In the genomic region with DNA sequence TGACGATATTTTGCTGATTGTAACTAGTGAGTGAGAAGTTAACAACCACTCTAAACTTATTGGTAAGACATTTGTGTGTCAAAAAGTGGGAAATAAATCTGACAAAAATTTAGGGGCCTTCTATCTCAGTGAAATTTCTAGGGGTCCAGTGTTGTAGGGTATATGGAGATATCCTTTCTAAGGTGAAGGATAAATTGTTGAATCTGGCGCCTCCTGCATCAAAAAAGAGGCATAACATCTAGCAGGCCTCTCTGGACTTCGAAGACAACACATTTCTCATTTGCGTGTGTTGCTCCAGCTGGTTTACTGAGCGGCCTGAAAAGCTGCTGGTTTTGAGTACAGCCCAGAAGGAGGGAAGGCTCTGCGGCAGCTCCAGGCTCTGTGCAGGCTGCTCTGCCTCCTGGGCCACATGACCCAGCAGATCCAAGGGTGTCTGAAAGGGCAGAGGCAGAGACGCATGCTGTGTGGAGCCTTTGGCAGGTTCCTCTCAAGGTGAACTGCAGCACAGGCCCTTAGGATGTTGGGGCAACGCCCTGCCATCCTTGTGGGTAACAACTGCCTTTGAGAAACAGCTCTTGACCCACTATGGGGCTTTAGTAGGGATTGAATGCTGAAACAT, we compare ENCODE assay signal across 13 cellular contexts.
DNase-seq lines count a peak whose midpoint lies in the region; ATAC-seq and TF ChIP-seq lines count a peak whose summit lies in the region.
"Had no signal": no experiment of that assay in that cellular context is flagged by ENCODE, and none has a peak within 500 bp of the region (broad histone marks: within the 10 kb centered on the region; RNA-seq: fewer than 3 reads in every experiment).

No MANE protein-coding gene starts in this region.

- peaks cover 3% of the 10 kb centered on the region for H3K36me3 Mint-ChIP-seq in activated CD4-positive, alpha-beta memory T cell treated with anti-CD3 and anti-CD28 coated beads, Interleukin-2, amount 10 ng/mL, durations not matched to agents 7 days and 5 days (ENCODE audit: low read depth)

- POLR2A ChIA-PET in A673 (lab: Charles Lee; ENCODE audit: low non-redundant PET) (no interaction called here), OCI-LY7 (lab: Charles Lee) (interaction anchor here (0.6 kb wide), 1 partner anchor 176 kb away, joined by 4 read pairs; no protein-coding TSS in a partner anchor)
- POLR2A ChIA-PET in activated CD4-positive, alpha-beta memory T cell treated with anti-CD3 and anti-CD28 coated beads, Interleukin-2, amount 10 ng/mL, durations not matched to agents 7 days and 5 days (lab: Charles Lee) = no interaction called here

- H3K4me2 ChIP-seq in OCI-LY7 (ENCODE audit: low read length) = no peak overlapping the region

- DNase-seq in A673 (ENCODE audit: low spot score) = peak; percentile 11
- peak; percentile 6 for DNase-seq in GM12865 (ENCODE audit: low read depth)
- DNase-seq in OCI-LY7 (ENCODE audit: low spot score) = no peak
- DNase-seq in erythroblast (lab: John Stamatoyannopoulos, UW) = peak; percentile 23 to 24
- no peak for DNase-seq in stimulated activated CD4-positive, alpha-beta T cell treated with anti-CD3 and anti-CD28 coated beads, Interleukin-2, amount 100 ng/mL, for 48 hours
- no peak for DNase-seq in activated CD4-positive, alpha-beta memory T cell treated with anti-CD3 and anti-CD28 coated beads, Interleukin-2, amount 10 ng/mL, durations not matched to agents 7 days and 5 days
- DNase-seq: activated T-cell treated with anti-CD3 and anti-CD28 coated beads, Interleukin-2, amount 50 U/mL, for 24 hours; CD8-positive, alpha-beta memory T cell; NCI-H1436 had no signal

- H3K4me1 ChIP-seq in A673 (ENCODE audit: insufficient read depth, low read length, poor library complexity, severe bottlenecking) = no peaks in the 10 kb centered on the region
- no peaks in the 10 kb centered on the region for H3K4me1 ChIP-seq in OCI-LY7 (ENCODE audit: insufficient read depth, low read length, poor library complexity, severe bottlenecking)

- CTCF ChIA-PET in A673 (lab: Charles Lee) (no interaction called here), OCI-LY7 (lab: Charles Lee; ENCODE audit: unreplicated experiment) (no interaction called here)
- CTCF ChIA-PET in activated CD4-positive, alpha-beta memory T cell treated with anti-CD3 and anti-CD28 coated beads, Interleukin-2, amount 10 ng/mL, durations not matched to agents 7 days and 5 days (lab: Charles Lee) = interaction anchor here (1.3 to 1.7 kb wide), 2 partner anchors 12 to 355 kb away, joined by 3 to 4 read pairs; no protein-coding TSS in a partner anchor

- BruUV-seq in A673 (replicated peaks; lab: Mats Ljungman, UMichigan) (no TSS peak), OCI-LY7 (replicated peaks; lab: Mats Ljungman, UMichigan) (no TSS peak)

- H3K4me3 Mint-ChIP-seq in activated CD4-positive, alpha-beta memory T cell treated with anti-CD3 and anti-CD28 coated beads, Interleukin-2, amount 10 ng/mL, durations not matched to agents 7 days and 5 days = no peak overlapping the region
- H3K4me3 Mint-ChIP-seq: activated T-cell treated with anti-CD3 and anti-CD28 coated beads, Interleukin-2, amount 50 U/mL, for 24 hours; CD8-positive, alpha-beta memory T cell had no signal

- no peaks in the 10 kb centered on the region for H3K9me3 Mint-ChIP-seq in activated CD4-positive, alpha-beta memory T cell treated with anti-CD3 and anti-CD28 coated beads, Interleukin-2, amount 10 ng/mL, durations not matched to agents 7 days and 5 days
- H3K9me3 Mint-ChIP-seq: activated T-cell treated with anti-CD3 and anti-CD28 coated beads, Interleukin-2, amount 50 U/mL, for 24 hours; CD8-positive, alpha-beta memory T cell had no signal

- TF ChIP-seq CTCF in A673 (conservative IDR thresholded peaks at IDR 0.05; ENCODE audit: low read depth, low read length) (peak; percentile 55), GM12865 (IDR thresholded peaks at IDR 0.05; ENCODE audit: insufficient read depth, low read depth, low read length, missing control alignments) (peak; percentile 31), OCI-LY7 (conservative IDR thresholded peaks at IDR 0.05; ENCODE audit: low read length) (peak; percentile 75)

- no peaks in the 10 kb centered on the region for H3K27me3 Mint-ChIP-seq in activated CD4-positive, alpha-beta memory T cell treated with anti-CD3 and anti-CD28 coated beads, Interleukin-2, amount 10 ng/mL, durations not matched to agents 7 days and 5 days
- H3K27me3 Mint-ChIP-seq: activated T-cell treated with anti-CD3 and anti-CD28 coated beads, Interleukin-2, amount 50 U/mL, for 24 hours; CD8-positive, alpha-beta memory T cell had no signal

- H3K4me3 ChIP-seq in A673 (ENCODE audit: low read depth, low read length, poor library complexity, severe bottlenecking) = no peak overlapping the region
- H3K4me3 ChIP-seq in GM12865 (ENCODE audit: low read depth, low read length) = no peak overlapping the region
- H3K4me3 ChIP-seq in OCI-LY7 (ENCODE audit: low read depth, low read length, poor library complexity, severe bottlenecking) = no peak overlapping the region

- H3K27me3 ChIP-seq in A673 (replicated peaks; ENCODE audit: insufficient read depth, low read depth, low read length, poor library complexity) = no peaks in the 10 kb centered on the region

- no peak overlapping the region for H3K27ac ChIP-seq in A673 (ENCODE audit: low read depth, low read length, poor library complexity, severe bottlenecking)
- no peak overlapping the region for H3K27ac ChIP-seq in OCI-LY7 (ENCODE audit: low read depth, low read length, poor library complexity, severe bottlenecking)
- H3K27ac ChIP-seq: epithelial cell of prostate, HL-60 had no signal

- H3K9me3 ChIP-seq in A673 (ENCODE audit: low read depth, low read length, poor library complexity, severe bottlenecking) (no peaks in the 10 kb centered on the region), OCI-LY7 (ENCODE audit: low read length) (no peaks in the 10 kb centered on the region)

- H3K4me1 Mint-ChIP-seq in activated CD4-positive, alpha-beta memory T cell treated with anti-CD3 and anti-CD28 coated beads, Interleukin-2, amount 10 ng/mL, durations not matched to agents 7 days and 5 days = no peaks in the 10 kb centered on the region
- H3K4me1 Mint-ChIP-seq: CD8-positive, alpha-beta memory T cell had no signal

- no peaks in the 10 kb centered on the region for H3K79me2 ChIP-seq in OCI-LY7 (ENCODE audit: insufficient read depth, low read depth, low read length)

- H3K36me3 ChIP-seq in A673 (ENCODE audit: insufficient read depth, low read length, poor library complexity, severe bottlenecking) (no peaks in the 10 kb centered on the region), OCI-LY7 (ENCODE audit: insufficient read depth, low read length) (peaks cover 17% of the 10 kb centered on the region; the same call in 1 of the 2 replicates)

- intact Hi-C loops in A673 (cut with micrococcal nuclease; ENCODE audit: unreplicated experiment) = no loop called here
- intact Hi-C loops in OCI-LY7 (cut with micrococcal nuclease; ENCODE audit: unreplicated experiment) = loop anchor here (10.0 kb wide), 1 partner anchor 1026 kb away; no protein-coding TSS in a partner anchor

- H2AFZ ChIP-seq in OCI-LY7 (ENCODE audit: low read length) = no peak overlapping the region

- no peak for TF ChIP-seq POLR2A in erythroblast (IDR thresholded peaks at IDR 0.05; ENCODE audit: low read length)

- no peaks in the 10 kb centered on the region for H3K9me2 ChIP-seq in OCI-LY7 (ENCODE audit: insufficient read depth, low read length)

- ATAC-seq in HG03571 (IDR thresholded peaks at IDR 0.05; ENCODE audit: unreplicated experiment) = no peak
- ATAC-seq in HG03175 (IDR thresholded peaks at IDR 0.05; ENCODE audit: unreplicated experiment) = no peak

- no peak overlapping the region for H3K27ac Mint-ChIP-seq in activated CD4-positive, alpha-beta memory T cell treated with anti-CD3 and anti-CD28 coated beads, Interleukin-2, amount 10 ng/mL, durations not matched to agents 7 days and 5 days
- H3K27ac Mint-ChIP-seq: activated T-cell treated with anti-CD3 and anti-CD28 coated beads, Interleukin-2, amount 50 U/mL, for 24 hours; CD8-positive, alpha-beta memory T cell had no signal

- H4K20me1 ChIP-seq in OCI-LY7 (ENCODE audit: insufficient read depth, low read length) = no peaks in the 10 kb centered on the region

Comparison
In these comparisons a context has a peak if more than half of its experiments do, and no peak if none do; other contexts are left out.
1. DNase-seq: peak in A673 (single experiment), GM12865 (single experiment) and erythroblast (2 of 2); none in OCI-LY7 (single experiment), stimulated activated CD4-positive, alpha-beta T cell treated with anti-CD3 and anti-CD28 coated beads, Interleukin-2, amount 100 ng/mL, for 48 hours (0 of 2) and activated CD4-positive, alpha-beta memory T cell treated with anti-CD3 and anti-CD28 coated beads, Interleukin-2, amount 10 ng/mL, durations not matched to agents 7 days and 5 days (single experiment).
2. Peak in every context shown above with its lines, with median percentiles within 50 percentile points of each other: CTCF ChIP-seq.